14 cellular contexts compared by ENCODE assay signal in the genomic region with DNA sequence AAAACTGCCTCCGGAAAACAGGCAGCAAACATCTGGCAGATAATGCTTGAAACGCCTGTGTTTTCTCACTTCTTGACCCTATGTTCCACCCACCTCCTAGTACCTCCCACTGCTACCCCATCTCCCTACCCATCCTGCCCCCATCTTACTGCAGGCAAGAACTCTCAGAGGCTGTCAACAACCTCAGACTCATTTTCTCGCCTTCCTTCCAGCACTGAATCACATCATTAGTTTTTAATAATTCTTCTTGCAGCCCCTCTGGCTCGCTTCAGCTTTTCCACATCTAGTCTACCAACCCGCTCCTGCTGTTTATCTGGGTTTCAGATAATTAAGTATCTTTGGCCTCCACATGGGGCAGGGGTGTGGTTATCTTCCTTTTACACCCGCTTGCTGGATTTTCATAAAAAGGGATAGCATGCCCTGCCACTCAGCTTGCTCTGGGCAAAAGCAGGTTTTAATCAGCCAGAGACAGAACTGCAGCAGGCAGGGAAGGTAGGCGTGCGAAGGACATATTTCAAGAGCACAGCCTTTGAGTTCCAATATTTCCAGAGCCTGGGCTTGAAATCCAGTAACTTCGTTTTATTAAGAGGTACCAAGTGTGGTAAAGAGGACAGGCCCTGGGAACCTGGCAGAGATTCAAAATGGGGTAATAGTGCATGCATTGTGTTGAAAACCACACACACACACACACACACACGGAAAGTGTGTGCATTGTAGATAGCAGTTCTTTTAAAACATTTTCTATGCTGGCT.
DNase-seq lines count a peak whose midpoint lies in the region; ATAC-seq, FAIRE-seq and TF ChIP-seq lines count a peak whose summit lies in the region.
"Had no signal": no experiment of that assay in that cellular context is flagged by ENCODE, and none has a peak within 500 bp of the region (broad histone marks: within the 10 kb centered on the region; RNA-seq: fewer than 3 reads in every experiment).

No MANE protein-coding gene starts in this region.

- intact Hi-C loops in K562 (cut with micrococcal nuclease) (no loop called here), left cardiac atrium (cut with DNase I) (no loop called here), OCI-LY7 (cut with micrococcal nuclease; ENCODE audit: unreplicated experiment) (loop anchor here (10.0 kb wide), 2 partner anchors 47 to 183 kb away; no protein-coding TSS in a partner anchor)

- H3K36me3 Mint-ChIP-seq in activated T-cell treated with anti-CD3 and anti-CD28 coated beads, Interleukin-2, amount 50 U/mL, for 24 hours (ENCODE audit: low read depth): no peaks in the 10 kb centered on the region
- H3K36me3 Mint-ChIP-seq in activated naive CD4-positive, alpha-beta T cell treated with anti-CD3 and anti-CD28 coated beads, Interleukin-2, amount 10 ng/mL, durations not matched to agents 7 days and 5 days: no peaks in the 10 kb centered on the region
- H3K36me3 Mint-ChIP-seq: CD4-positive, alpha-beta memory T cell had no signal

- H3K4me3 ChIP-seq in K562: no peak overlapping the region
- no peak overlapping the region for H3K4me3 ChIP-seq in rectal smooth muscle tissue (ENCODE audit: low read length)
- no peak overlapping the region for H3K4me3 ChIP-seq in OCI-LY7 (ENCODE audit: low read depth, low read length, poor library complexity, severe bottlenecking)

- no peaks in the 10 kb centered on the region for H3K36me3 ChIP-seq in K562 (ENCODE audit: control insufficient read depth, insufficient read depth, low read length)
- no peaks in the 10 kb centered on the region for H3K36me3 ChIP-seq in rectal smooth muscle tissue (ENCODE audit: control insufficient read depth, insufficient read depth, low read length)
- no peaks in the 10 kb centered on the region for H3K36me3 ChIP-seq in OCI-LY7 (ENCODE audit: insufficient read depth, low read length)
- H3K36me3 ChIP-seq: brain microvascular endothelial cell had no signal

- H3K27me3 ChIP-seq in K562 (ENCODE audit: control insufficient read depth in 2 of 2, insufficient read depth in 2 of 2, low read length in 2 of 2) (no peaks in the 10 kb centered on the region), rectal smooth muscle tissue (ENCODE audit: control insufficient read depth, insufficient read depth, low read length) (no peaks in the 10 kb centered on the region)
- H3K27me3 ChIP-seq: brain microvascular endothelial cell had no signal

- H3K9me2 ChIP-seq in OCI-LY7 (ENCODE audit: insufficient read depth, low read length): no peaks in the 10 kb centered on the region

- peak; percentile 94 for TF ChIP-seq EP300 in K562 (IDR thresholded peaks at IDR 0.05; ENCODE audit: low read length)

- whole genome bisulfite sequencing in K562 (ENCODE audit: insufficient coverage, low coverage, missing lambda C conversion rate): 0% methylated on average over 10 of the region's 10 CpGs

- H3K4me2 ChIP-seq in K562 (ENCODE audit: insufficient read depth, low read length) (peak overlapping the region; percentile 89), OCI-LY7 (ENCODE audit: low read length) (no peak overlapping the region)

- BruUV-seq in K562 (replicated peaks; lab: Mats Ljungman, UMichigan): no TSS peak
- BruUV-seq in OCI-LY7 (replicated peaks; lab: Mats Ljungman, UMichigan): no TSS peak

- POLR2A ChIA-PET in K562 (lab: Yijun Ruan, JAX) (interaction anchor here (0.6 to 3.9 kb wide), 10 partner anchors 9 to 177 kb away, joined by 3 to 20 read pairs (median 4); no protein-coding TSS in a partner anchor), OCI-LY7 (lab: Charles Lee) (no interaction called here)

- no peaks in the 10 kb centered on the region for H3K9me3 ChIP-seq in K562 (replicated peaks; ENCODE audit: control insufficient read depth, insufficient read depth, low read depth, low read length)
- no peaks in the 10 kb centered on the region for H3K9me3 ChIP-seq in OCI-LY7 (ENCODE audit: low read length)

- H3K9ac ChIP-seq in K562 (ENCODE audit: insufficient read depth in 1 of 2, low read depth in 2 of 2, low read length in 2 of 2): peak overlapping the region in 1 of 2 experiments; percentile 72; a peak in 2 of 4 replicates
- no peak overlapping the region for H3K9ac ChIP-seq in rectal smooth muscle tissue (ENCODE audit: low read length)

- FAIRE-seq in K562 (lab: Jason Lieb, UNC): peak; percentile 95

- no peaks in the 10 kb centered on the region for H3K9me1 ChIP-seq in K562 (ENCODE audit: control insufficient read depth, insufficient read depth, low read length)

- H2AFZ ChIP-seq in K562 (ENCODE audit: low read depth, low read length) (peak overlapping the region; percentile 83), OCI-LY7 (ENCODE audit: low read length) (no peak overlapping the region)

- H4K20me1 ChIP-seq in K562 (replicated peaks; ENCODE audit: control insufficient read depth, insufficient read depth, low read length) (no peaks in the 10 kb centered on the region), OCI-LY7 (ENCODE audit: insufficient read depth, low read length) (no peaks in the 10 kb centered on the region)

- H3K27ac ChIP-seq in K562 (ENCODE audit: extremely low read depth, low read depth, low read length) (peak overlapping the region; percentile 93), rectal smooth muscle tissue (ENCODE audit: low read depth, low read length) (peak overlapping the region; percentile 75), OCI-LY7 (ENCODE audit: low read depth, low read length, poor library complexity, severe bottlenecking) (no peak overlapping the region)
- H3K27ac ChIP-seq: brain microvascular endothelial cell had no signal

- H3K4me1 ChIP-seq in K562 (replicated peaks in 1 of 2; ENCODE audit: control insufficient read depth in 2 of 2, insufficient read depth in 2 of 2, low read length in 2 of 2) (peaks cover 44 to 64% of the 10 kb centered on the region in 2 experiments), rectal smooth muscle tissue (ENCODE audit: control insufficient read depth, insufficient read depth, low read length) (peaks cover 23% of the 10 kb centered on the region), OCI-LY7 (ENCODE audit: insufficient read depth, low read length, poor library complexity, severe bottlenecking) (peaks cover 4% of the 10 kb centered on the region)

- in situ Hi-C loops in K562 (cut with MboI): no loop called here

- H3K9me3 Mint-ChIP-seq in activated T-cell treated with anti-CD3 and anti-CD28 coated beads, Interleukin-2, amount 50 U/mL, for 24 hours: no peaks in the 10 kb centered on the region
- no peaks in the 10 kb centered on the region for H3K9me3 Mint-ChIP-seq in activated naive CD4-positive, alpha-beta T cell treated with anti-CD3 and anti-CD28 coated beads, Interleukin-2, amount 10 ng/mL, durations not matched to agents 7 days and 5 days
- H3K9me3 Mint-ChIP-seq: CD4-positive, alpha-beta memory T cell had no signal

- TF ChIP-seq RAD21 in K562 (CRISPR knock-in tag; conservative IDR thresholded peaks at IDR 0.05 in 1 of 2, IDR thresholded peaks at IDR 0.05 in 1 of 2): no peak

- no peak overlapping the region for H3K27ac Mint-ChIP-seq in activated T-cell treated with anti-CD3 and anti-CD28 coated beads, Interleukin-2, amount 50 U/mL, for 24 hours
- no peak overlapping the region for H3K27ac Mint-ChIP-seq in activated naive CD4-positive, alpha-beta T cell treated with anti-CD3 and anti-CD28 coated beads, Interleukin-2, amount 10 ng/mL, durations not matched to agents 7 days and 5 days

- H3K4me1 Mint-ChIP-seq in activated T-cell treated with anti-CD3 and anti-CD28 coated beads, Interleukin-2, amount 50 U/mL, for 24 hours (ENCODE audit: low read depth): peaks cover 24% of the 10 kb centered on the region
- peaks cover 19% of the 10 kb centered on the region for H3K4me1 Mint-ChIP-seq in activated naive CD4-positive, alpha-beta T cell treated with anti-CD3 and anti-CD28 coated beads, Interleukin-2, amount 10 ng/mL, durations not matched to agents 7 days and 5 days

- H3K79me2 ChIP-seq in K562 (ENCODE audit: control insufficient read depth, insufficient read depth, low read length) (no peaks in the 10 kb centered on the region), OCI-LY7 (ENCODE audit: insufficient read depth, low read depth, low read length) (no peaks in the 10 kb centered on the region)

- H3K27me3 Mint-ChIP-seq in activated T-cell treated with anti-CD3 and anti-CD28 coated beads, Interleukin-2, amount 50 U/mL, for 24 hours: no peaks in the 10 kb centered on the region
- no peaks in the 10 kb centered on the region for H3K27me3 Mint-ChIP-seq in activated naive CD4-positive, alpha-beta T cell treated with anti-CD3 and anti-CD28 coated beads, Interleukin-2, amount 10 ng/mL, durations not matched to agents 7 days and 5 days
- H3K27me3 Mint-ChIP-seq: CD4-positive, alpha-beta memory T cell had no signal

- TF ChIP-seq CTCF in K562 (IDR thresholded peaks at IDR 0.05 in 2 of 3, conservative IDR thresholded peaks at IDR 0.05 in 1 of 3; ENCODE audit: insufficient read depth in 2 of 3, low read depth in 1 of 3, low read length in 3 of 3): no peak
- no peak for TF ChIP-seq CTCF in OCI-LY7 (conservative IDR thresholded peaks at IDR 0.05; ENCODE audit: low read length)

- peak; percentile 4 for DNase-seq in DMS79 (lab: John Stamatoyannopoulos, UW)
- peak; percentile 88 to 93 (median 91) for DNase-seq in K562 (ENCODE audit: extremely low read depth in 1 of 4, low spot score in 3 of 4)
- DNase-seq in left cardiac atrium: peak; percentile 29
- DNase-seq in activated T-cell treated with anti-CD3 and anti-CD28 coated beads, Interleukin-2, amount 50 U/mL, for 24 hours: no peak
- DNase-seq in activated naive CD4-positive, alpha-beta T cell treated with anti-CD3 and anti-CD28 coated beads, Interleukin-2, amount 10 ng/mL, durations not matched to agents 7 days and 5 days: no peak
- no peak for DNase-seq in OCI-LY7 (ENCODE audit: low spot score)
- DNase-seq: activated CD8-positive, alpha-beta memory T cell treated with anti-CD3 and anti-CD28 coated beads, Interleukin-2, amount 50 U/mL, for 4 hours; brain microvascular endothelial cell; CD4-positive, alpha-beta memory T cell; NCI-H1436 treated with DMSO at 0.1 percent for 48 hours; T-helper 9 cell had no signal

- H3K4me3 Mint-ChIP-seq in activated T-cell treated with anti-CD3 and anti-CD28 coated beads, Interleukin-2, amount 50 U/mL, for 24 hours: no peak overlapping the region
- no peak overlapping the region for H3K4me3 Mint-ChIP-seq in activated naive CD4-positive, alpha-beta T cell treated with anti-CD3 and anti-CD28 coated beads, Interleukin-2, amount 10 ng/mL, durations not matched to agents 7 days and 5 days

- no peak for TF ChIP-seq POLR2A in K562 (conservative IDR thresholded peaks at IDR 0.05)

- ATAC-seq in K562 (peak; percentile 86), left cardiac atrium (peak; percentile 30 to 65), HG03045 (IDR thresholded peaks at IDR 0.05; ENCODE audit: unreplicated experiment) (no peak)
- ATAC-seq: left lobe of liver had no signal

- CTCF ChIA-PET in K562 (lab: Yijun Ruan, JAX; ENCODE audit: low intra/inter-chr PET ratio) (no interaction called here), OCI-LY7 (lab: Charles Lee; ENCODE audit: unreplicated experiment) (no interaction called here)
- CTCF ChIA-PET in activated naive CD4-positive, alpha-beta T cell treated with anti-CD3 and anti-CD28 coated beads, Interleukin-2, amount 10 ng/mL, durations not matched to agents 7 days and 5 days (lab: Charles Lee): no interaction called here

Comparison
In these comparisons a context has a peak if more than half of its experiments do, and no peak if none do; other contexts are left out.
1. DNase-seq: peak in DMS79 (single experiment), K562 (4 of 4) and left cardiac atrium (single experiment); none in activated T-cell treated with anti-CD3 and anti-CD28 coated beads, Interleukin-2, amount 50 U/mL, for 24 hours (single experiment), activated naive CD4-positive, alpha-beta T cell treated with anti-CD3 and anti-CD28 coated beads, Interleukin-2, amount 10 ng/mL, durations not matched to agents 7 days and 5 days (single experiment) and OCI-LY7 (single experiment).